ENCODE assay signal across 27 cellular contexts in genomic region chr17:28862497-28862896, GRCh38.
"Had no signal": no experiment of that assay in that cellular context is flagged by ENCODE, and none has a peak within 500 bp of the region (broad histone marks: within the 10 kb centered on the region; RNA-seq: fewer than 3 reads in every experiment).

No MANE protein-coding gene starts in this region.

- H3K4me3 ChIP-seq: adrenal gland, ascending aorta, esophagus squamous epithelium, gastroesophageal sphincter, pancreas, psoas muscle, testis, vagina had no signal

- H3K9me3 Mint-ChIP-seq: natural killer cell treated with Interleukin-12 subunit alpha and Interleukin-12 subunit beta and Interleukin-15 and Interleukin-18, amount 100 ng/mL, for 72 hours; type B pancreatic cell had no signal

- H3K27me3 Mint-ChIP-seq: activated naive CD8-positive, alpha-beta T cell; natural killer cell treated with Interleukin-12 subunit alpha and Interleukin-12 subunit beta and Interleukin-15 and Interleukin-18, amount 100 ng/mL, for 72 hours; type B pancreatic cell had no signal

- H3K36me3 Mint-ChIP-seq: natural killer cell treated with Interleukin-12 subunit alpha and Interleukin-12 subunit beta and Interleukin-15 and Interleukin-18, amount 100 ng/mL, for 72 hours had no signal

- H3K9me3 ChIP-seq: adrenal gland, ascending aorta, esophagus squamous epithelium, gastroesophageal sphincter, neutrophil, pancreas, psoas muscle, testis, vagina had no signal

- H3K27me3 ChIP-seq: adrenal gland, ascending aorta, brain microvascular endothelial cell, esophagus squamous epithelium, gastroesophageal sphincter, neutrophil, pancreas, testis, vagina had no signal

- DNase-seq: activated CD4-positive, alpha-beta T cell treated with anti-CD3 and anti-CD28 coated beads for 1 hour; activated CD4-positive, alpha-beta T cell treated with anti-CD3 and anti-CD28 coated beads, Interleukin-2, amount 50 U/mL, for 4 hours; activated effector memory CD4-positive, alpha-beta T cell treated with anti-CD3 and anti-CD28 coated beads, Interleukin-2, amount 50 U/mL, for 16 hours; activated T-cell treated with anti-CD3 and anti-CD28 coated beads, Interleukin-2, amount 50 U/mL, for 48 hours; adrenal gland; brain microvascular endothelial cell; caudate nucleus; effector memory CD4-positive, alpha-beta T cell; esophagus squamous epithelium; head of caudate nucleus; hypothalamus; mammary epithelial cell; midbrain; psoas muscle; right cardiac atrium; stimulated activated CD4-positive, alpha-beta T cell treated with anti-CD3 and anti-CD28 coated beads, Interleukin-1b, Interleukin-23, amount 100 ng/mL, for 48 hours; T-helper 1 cell; testis had no signal

- ATAC-seq: gastroesophageal sphincter; left ventricle myocardium superior; natural killer cell treated with Interleukin-12 subunit alpha and Interleukin-12 subunit beta and Interleukin-15 and Interleukin-18, amount 100 ng/mL, for 72 hours; psoas muscle; right cardiac atrium had no signal

- H3K4me1 ChIP-seq: adrenal gland, ascending aorta, gastroesophageal sphincter, pancreas, psoas muscle, testis, vagina had no signal

- H3K27ac ChIP-seq: adrenal gland, ascending aorta, brain microvascular endothelial cell, esophagus squamous epithelium, gastroesophageal sphincter, neutrophil, pancreas, psoas muscle, testis, vagina had no signal

- H3K4me3 Mint-ChIP-seq: activated naive CD8-positive, alpha-beta T cell; natural killer cell treated with Interleukin-12 subunit alpha and Interleukin-12 subunit beta and Interleukin-15 and Interleukin-18, amount 100 ng/mL, for 72 hours; type B pancreatic cell had no signal

- H3K27ac Mint-ChIP-seq: activated naive CD8-positive, alpha-beta T cell; type B pancreatic cell had no signal
